10 cellular contexts compared by ENCODE assay signal in genomic region chr10:97279121-97279815, GRCh38. TPM values are rescaled to one million over a fixed set of nuclear protein-coding genes. Genes with fewer than 3 reads are reported as not detected.
DNase-seq lines count a peak whose midpoint lies in the region; ATAC-seq and TF ChIP-seq lines count a peak whose summit lies in the region.
"Had no signal": no experiment of that assay in that cellular context is flagged by ENCODE, and none has a peak within 500 bp of the region (broad histone marks: within the 10 kb centered on the region; RNA-seq: fewer than 3 reads in every experiment).

No MANE protein-coding gene starts in this region.

- H3K9me2 ChIP-seq in GM23248 (ENCODE audit: insufficient read depth), result no peaks in the 10 kb centered on the region

- no peak for TF ChIP-seq POLR2A in gastrocnemius medialis (IDR thresholded peaks at IDR 0.05)

- in situ Hi-C loops in GM23248 (cut with MboI), result no loop called here
- in situ Hi-C loops in gastrocnemius medialis (cut with MboI; ENCODE audit: low sequenced_read_pairs in 4 of 4), result no loop called here

- peak overlapping the region; percentile 33 for H3K4me2 ChIP-seq in GM23248 (ENCODE audit: unreplicated experiment)

- H3K4me1 ChIP-seq in GM23248 (ENCODE audit: insufficient read depth) (peaks cover 19% of the 10 kb centered on the region), gastrocnemius medialis (peaks cover 21% of the 10 kb centered on the region in 2 donors)

- H3K9me3 ChIP-seq in GM23248 (ENCODE audit: low read depth) (no peaks in the 10 kb centered on the region), gastrocnemius medialis (no peaks in the 10 kb centered on the region)

- intact Hi-C loops in gastrocnemius medialis (cut with DNase I; ENCODE audit: low total_unique reads), result loop anchor here (2.0 to 5.0 kb wide), 2 partner anchors 38 to 54 kb away; partner anchors contain the start of gene FRAT1

- no peak for ATAC-seq in gastrocnemius medialis

- no peaks in the 10 kb centered on the region for H3K36me3 ChIP-seq in GM23248 (ENCODE audit: low read depth)
- no peaks in the 10 kb centered on the region for H3K36me3 ChIP-seq in gastrocnemius medialis

- H3K4me3 ChIP-seq in GM23248 (no peak overlapping the region), fibroblast of the aortic adventitia (ENCODE audit: low read depth, low read length) (no peak overlapping the region), gastrocnemius medialis (no peak overlapping the region)

- no peaks in the 10 kb centered on the region for H4K20me1 ChIP-seq in GM23248 (ENCODE audit: insufficient read depth)

- WGBS in GM23248 (ENCODE audit: low coverage in 1 of 2, low lambda C conversion rate in 2 of 2, missing lambda C conversion rate in 2 of 2), 2 experiments, result 61 to 62% methylated on average over 9 of the region's 9 CpGs

- peak; percentile 28 for DNase-seq in GM23248
- no peak for DNase-seq in RWPE1 (ENCODE audit: low spot score)
- peak; percentile 28 for DNase-seq in fibroblast of the aortic adventitia (ENCODE audit: low read depth)
- peak in 1 of 2 donors; percentile 16 for DNase-seq in gastrocnemius medialis
- DNase-seq in SIG-M5 treated with dmso at 0.1 percent for 504 hours (lab: John Stamatoyannopoulos, UW; ENCODE audit: unreplicated experiment), result no peak
- no peak for DNase-seq in cerebellar cortex (ENCODE audit: low spot score)
- no peak for DNase-seq in middle frontal gyrus (ENCODE audit: extremely low spot score, low spot score)
- no peak for DNase-seq in OCI-M2 (lab: John Stamatoyannopoulos, UW; ENCODE audit: unreplicated experiment)
- DNase-seq: activated gamma-delta T cell treated with Interleukin-2 at 50 U/mL for 16 hours, T1000 had no signal

- TF ChIP-seq CTCF in RWPE1 (conservative IDR thresholded peaks at IDR 0.05; ENCODE audit: low read depth) (no peak), fibroblast of the aortic adventitia (IDR thresholded peaks at IDR 0.05; ENCODE audit: insufficient read depth, low read length) (no peak), gastrocnemius medialis (IDR thresholded peaks at IDR 0.05 in 4 of 5, conservative IDR thresholded peaks at IDR 0.05 in 1 of 5) (no peak)

- H3F3A ChIP-seq in GM23248 (ENCODE audit: insufficient read depth), result peaks cover 16% of the 10 kb centered on the region

- POLR2A ChIA-PET in RWPE1 (lab: Yijun Ruan, JAX; ENCODE audit: low non-redundant PET), result no interaction called here

- H3K27me3 ChIP-seq in GM23248 (replicated peaks; ENCODE audit: insufficient read depth) (no peaks in the 10 kb centered on the region), gastrocnemius medialis (no peaks in the 10 kb centered on the region)

- CTCF ChIA-PET in RWPE1 (lab: Yijun Ruan, JAX), result interaction anchor here (0.5 to 2.0 kb wide), 20 partner anchors 8 to 334 kb away, joined by 3 to 12 read pairs (median 4); partner anchors contain the start of gene ARHGAP19

- H3K27ac ChIP-seq in GM23248, result peak overlapping the region; percentile 51
- H3K27ac ChIP-seq in RWPE1, result peak overlapping the region; percentile 76
- peak overlapping the region; percentile 43 to 68 (median 52) for H3K27ac ChIP-seq in gastrocnemius medialis

- H3K9ac ChIP-seq in GM23248, result 0 out of 2 replicates have a peak overlapping the region, but pooled peaks have one; percentile 0

- peaks cover 5% of the 10 kb centered on the region; the same call in 1 of the 2 replicates for H3K79me2 ChIP-seq in GM23248 (ENCODE audit: insufficient read depth)

- no peak overlapping the region for H2AFZ ChIP-seq in GM23248

RNA-seq across cellular contexts. Expression of gene ARHGAP19, which starts 13.2 kb away (rescaled TPM):
- total RNA-seq in GM23248 (2014; rRNA removed; shearing (Covaris generic)), result 5.0 and 5.1 TPM in 2 replicates
- polyA plus RNA-seq in GM23248 (2016; fragmentation: Nextera tagmentation; extraction: Ambion mirVana), result 1.9 and 2.2 TPM in 2 replicates
- total RNA-seq in fibroblast of the aortic adventitia (ENCODE audit: low replicate concordance) (9.8 and 10.8 TPM in 2 replicates), gastrocnemius medialis (10 to 100 TPM in 1 of 4 donors, 1 to 10 TPM in 3; 1.7 to 12.3 (median 2.4) TPM)

RNA-seq across cellular contexts. Expression of gene FRAT1, which starts 39.8 kb away (rescaled TPM):
- total RNA-seq in GM23248 (2014; rRNA removed; shearing (Covaris generic)), result 1.6 and 1.8 TPM in 2 replicates
- 0.44 and 0.75 TPM in 2 replicates for polyA plus RNA-seq in GM23248 (2016; fragmentation: Nextera tagmentation; extraction: Ambion mirVana)
- total RNA-seq in fibroblast of the aortic adventitia (ENCODE audit: low replicate concordance) (1.5 and 5.6 TPM in 2 replicates), gastrocnemius medialis (1 to 10 TPM; 1.7 to 7.6 (median 3.2) TPM)

RNA-seq across cellular contexts. Expression of gene FRAT2, which starts 55.3 kb away (rescaled TPM):
- 10.3 and 16.3 TPM in 2 replicates for total RNA-seq in GM23248 (2014; rRNA removed; shearing (Covaris generic))
- polyA plus RNA-seq in GM23248 (2016; fragmentation: Nextera tagmentation; extraction: Ambion mirVana), result 1.6 and 2.8 TPM in 2 replicates
- total RNA-seq in fibroblast of the aortic adventitia (ENCODE audit: low replicate concordance) (5.2 and 6.8 TPM in 2 replicates), gastrocnemius medialis (10 to 100 TPM in 3 of 4 donors, 1 to 10 TPM in 1; 9.3 to 28.7 (median 20.5) TPM)

Comparison
In these comparisons a context has a peak if more than half of its experiments do, and no peak if none do; other contexts are left out.
1. DNase-seq: peak in GM23248 (single experiment) and fibroblast of the aortic adventitia (single experiment); none in RWPE1 (single experiment), SIG-M5 treated with dmso at 0.1 percent for 504 hours (single experiment), cerebellar cortex (single experiment), middle frontal gyrus (single experiment) and OCI-M2 (single experiment).
2. Peak in every context shown above with its lines, with median percentiles within 50 percentile points of each other: H3K27ac ChIP-seq.